ENCODE assay signal across 8 cellular contexts in genomic region chr15:83010709-83011270, GRCh38. TPM values are rescaled to one million over a fixed set of nuclear protein-coding genes. Genes with fewer than 3 reads are reported as not detected.
DNase-seq lines count a peak whose midpoint lies in the region; ATAC-seq and TF ChIP-seq lines count a peak whose summit lies in the region.

No MANE protein-coding gene starts in this region.

- peak overlapping the region; percentile 79 for H3K27ac ChIP-seq in epithelial cell of prostate

- peaks cover 16% of the 10 kb centered on the region for H3K4me1 ChIP-seq in mucosa of descending colon (ENCODE audit: low read depth)

- intact Hi-C loops in mucosa of descending colon (cut with DNase I, micrococcal nuclease) = no loop called here

- H3K4me3 ChIP-seq in mucosa of descending colon = peak overlapping the region; percentile 100

- no peaks in the 10 kb centered on the region for H3K9me3 ChIP-seq in mucosa of descending colon

- ATAC-seq in GM19372 (IDR thresholded peaks at IDR 0.05; ENCODE audit: low read depth, unreplicated experiment) = peak; percentile 48
- ATAC-seq in HG03520 (IDR thresholded peaks at IDR 0.05; ENCODE audit: unreplicated experiment) = peak; percentile 46
- ATAC-seq in mucosa of descending colon = peak; percentile 87

- no peaks in the 10 kb centered on the region for H3K36me3 ChIP-seq in mucosa of descending colon (ENCODE audit: low read depth)

- DNase-seq in CD1c-positive myeloid dendritic cell (ENCODE audit: extremely low spot score) (peak; percentile 81), NOMO-1 (lab: John Stamatoyannopoulos, UW; ENCODE audit: unreplicated experiment in 2 of 2) (peak; percentile 80 to 81), epithelial cell of prostate (ENCODE audit: low read depth, low spot score) (no peak), mucosa of descending colon (peak; percentile 68 to 91 (median 87))
- DNase-seq in activated CD8-positive, alpha-beta memory T cell treated with anti-CD3 and anti-CD28 coated beads, Interleukin-2, amount 50 U/mL, for 24 hours (ENCODE audit: extremely low read depth) = peak; percentile 49
- DNase-seq in stimulated activated CD8-positive, alpha-beta memory T cell treated with anti-CD3 and anti-CD28 coated beads, Interleukin-2, amount 100 ng/mL, for 48 hours (ENCODE audit: low read depth in 2 of 2) = peak; percentile 59 to 64

- TF ChIP-seq CTCF in mucosa of descending colon (IDR thresholded peaks at IDR 0.05) = peak; percentile 69

RNA-seq across cellular contexts. Expression of gene C15orf40, which starts 0.6 kb away (rescaled TPM):
- total RNA-seq in mucosa of descending colon = 10 to 100 TPM; 21.4 to 24.6 (median 23.0) TPM

RNA-seq across cellular contexts. Expression of gene RAMAC, which starts 24.8 kb away (rescaled TPM):
- total RNA-seq in mucosa of descending colon = 10 to 100 TPM; 19.5 to 23.9 (median 20.6) TPM

RNA-seq across cellular contexts. Expression of gene BTBD1, which starts 56.3 kb away (rescaled TPM):
- total RNA-seq in mucosa of descending colon = 10 to 100 TPM; 50.9 to 57.8 (median 53.7) TPM

RNA-seq across cellular contexts. Expression of gene HOMER2, which starts 58.3 kb away (rescaled TPM):
- 10 to 100 TPM in 1 of 3 donors, 1 to 10 TPM in 2; 1.9 to 16.3 (median 2.1) TPM for total RNA-seq in mucosa of descending colon
